Comparison of ENCODE assay signal across 10 cellular contexts in genomic region chr18:48749768-48750167, GRCh38.
DNase-seq lines count a peak whose midpoint lies in the region; ATAC-seq and TF ChIP-seq lines count a peak whose summit lies in the region.
"Had no signal": no experiment of that assay in that cellular context is flagged by ENCODE, and none has a peak within 500 bp of the region (broad histone marks: within the 10 kb centered on the region; RNA-seq: fewer than 3 reads in every experiment).

No MANE protein-coding gene starts in this region.

- no peaks in the 10 kb centered on the region for H3K9me3 ChIP-seq in esophagus squamous epithelium
- no peaks in the 10 kb centered on the region for H3K9me3 ChIP-seq in lower lobe of right lung
- H3K9me3 ChIP-seq in thyroid gland = no peaks in the 10 kb centered on the region

- no peak for TF ChIP-seq CTCF in esophagus squamous epithelium (IDR thresholded peaks at IDR 0.05)
- peak; percentile 30 for TF ChIP-seq CTCF in lower lobe of right lung (IDR thresholded peaks at IDR 0.05)
- no peak for TF ChIP-seq CTCF in thyroid gland (IDR thresholded peaks at IDR 0.05)

- peaks cover 0 to 24% (median under 1%) of the 10 kb centered on the region in 3 donors for H3K4me1 ChIP-seq in esophagus squamous epithelium
- H3K4me1 ChIP-seq in lower lobe of right lung = peaks cover 6% of the 10 kb centered on the region
- H3K4me1 ChIP-seq in thyroid gland = peaks cover 0 to 8% of the 10 kb centered on the region in 2 donors

- WGBS in esophagus squamous epithelium, 2 donors = 38 to 50% methylated on average over 11 to 13 of the region's 13 CpGs
- WGBS in thyroid gland, 2 donors = 70 to 75% methylated on average over 13 of the region's 13 CpGs

- intact Hi-C loops in esophagus squamous epithelium (cut with DNase I) (no loop called here), lower lobe of right lung (cut with DNase I) (no loop called here), thyroid gland (cut with DNase I) (no loop called here)

- TF ChIP-seq POLR2A in esophagus squamous epithelium (IDR thresholded peaks at IDR 0.05) = no peak
- no peak for TF ChIP-seq POLR2A in thyroid gland (IDR thresholded peaks at IDR 0.05)

- peak overlapping the region; percentile 30 to 62 (median 46) for H3K27ac ChIP-seq in esophagus squamous epithelium
- peak overlapping the region; percentile 18 for H3K27ac ChIP-seq in lower lobe of right lung
- peak overlapping the region; percentile 10 to 51 (median 37) for H3K27ac ChIP-seq in thyroid gland

- no peaks in the 10 kb centered on the region for H3K27me3 ChIP-seq in esophagus squamous epithelium
- H3K27me3 ChIP-seq in lower lobe of right lung (ENCODE audit: low read depth) = no peaks in the 10 kb centered on the region
- H3K27me3 ChIP-seq in thyroid gland = no peaks in the 10 kb centered on the region

- no peak overlapping the region for H3K4me3 ChIP-seq in esophagus squamous epithelium
- H3K4me3 ChIP-seq in lower lobe of right lung = no peak overlapping the region
- no peak overlapping the region for H3K4me3 ChIP-seq in thyroid gland (replicated peaks in 1 of 3)

- no peaks in the 10 kb centered on the region for H3K36me3 ChIP-seq in esophagus squamous epithelium
- H3K36me3 ChIP-seq in lower lobe of right lung = no peaks in the 10 kb centered on the region
- no peaks in the 10 kb centered on the region for H3K36me3 ChIP-seq in thyroid gland

- DNase-seq in M059J (ENCODE audit: low read depth) = peak; percentile 51
- DNase-seq in esophagus squamous epithelium (lab: John Stamatoyannopoulos, UW) = no peak
- DNase-seq in lower lobe of right lung = no peak
- DNase-seq in thyroid gland = peak in 1 of 2 donors; percentile 11
- DNase-seq in globus pallidus (ENCODE audit: low spot score) = no peak
- DNase-seq in NCI-H524 (lab: John Stamatoyannopoulos, UW) = no peak
- DNase-seq: activated CD4-positive, CD25-positive, alpha-beta regulatory T cell; DMS53 had no signal

- ATAC-seq in lower lobe of right lung = peak; percentile 54 to 63
- no peak for ATAC-seq in HG03378 (IDR thresholded peaks at IDR 0.05; ENCODE audit: unreplicated experiment)
- no peak for ATAC-seq in GM19455 (IDR thresholded peaks at IDR 0.05; ENCODE audit: unreplicated experiment)

Comparison
In these comparisons a context has a peak if more than half of its experiments do, and no peak if none do; other contexts are left out.
1. ATAC-seq: peak in lower lobe of right lung (2 of 2); none in HG03378 (single experiment) and GM19455 (single experiment).
2. Peak in every context shown above with its lines, with median percentiles within 50 percentile points of each other: H3K27ac ChIP-seq.